In genomic region chr10:124079864-124080263, GRCh38 we compare ENCODE assay signal across 14 cellular contexts. TPM values are rescaled to one million over a fixed set of nuclear protein-coding genes. Genes with fewer than 3 reads are reported as not detected.
"Had no signal": no experiment of that assay in that cellular context is flagged by ENCODE, and none has a peak within 500 bp of the region (broad histone marks: within the 10 kb centered on the region; RNA-seq: fewer than 3 reads in every experiment).

No MANE protein-coding gene starts in this region.

- DNase-seq: activated CD4-positive, alpha-beta T cell treated with anti-CD3 and anti-CD28 coated beads, Interleukin-2, amount 10 ng/mL, durations not matched to agents 24 days and 14 days; activated naive CD4-positive, alpha-beta T cell treated with anti-CD3 and anti-CD28 coated beads, Interleukin-2, amount 10 ng/mL, durations not matched to agents 7 days and 5 days; activated T-cell treated with anti-CD3 and anti-CD28 coated beads for 4 hours; adrenal gland; effector CD4-positive, alpha-beta T cell; hippocampal formation; stimulated activated CD4-positive, alpha-beta T cell treated with anti-CD3 and anti-CD28 coated beads, Interleukin-12 subunit alpha, Interleukin-12 subunit beta, amount 100 ng/mL, for 4 hours had no signal

- H3K36me3 Mint-ChIP-seq: activated naive CD4-positive, alpha-beta T cell treated with anti-CD3 and anti-CD28 coated beads, Interleukin-2, amount 10 ng/mL, durations not matched to agents 7 days and 5 days had no signal

- H3K9me3 ChIP-seq: adrenal gland, prostate gland, vagina had no signal

- ATAC-seq: activated T-helper 17 cell treated with anti-CD3 and anti-CD28 coated beads, Interleukin-2, amount 50 U/mL, for 72 hours; sciatic nerve had no signal

- H3K4me1 Mint-ChIP-seq: activated CD4-positive, alpha-beta T cell treated with anti-CD3 and anti-CD28 coated beads, Interleukin-2, amount 10 ng/mL, durations not matched to agents 24 days and 14 days had no signal

- H3K27ac Mint-ChIP-seq: activated CD4-positive, alpha-beta T cell treated with anti-CD3 and anti-CD28 coated beads, Interleukin-2, amount 10 ng/mL, durations not matched to agents 24 days and 14 days; activated naive CD4-positive, alpha-beta T cell treated with anti-CD3 and anti-CD28 coated beads, Interleukin-2, amount 10 ng/mL, durations not matched to agents 7 days and 5 days; activated T-helper 17 cell treated with anti-CD3 and anti-CD28 coated beads, Interleukin-2, amount 50 U/mL, for 72 hours; stimulated activated naive CD8-positive, alpha-beta T cell treated with anti-CD3 and anti-CD28 coated beads, Interleukin-15, Interleukin-2, amounts not matched to agents 100 ng/mL and 50 ng/mL, for 24 hours; T-helper 1 cell treated with Interleukin-12 subunit alpha and Interleukin-12 subunit beta and Interleukin-4 antibody, amounts not matched to agents 30 μg/mL and 1 μg/mL, for 36 hours had no signal

- H3K27ac ChIP-seq: prostate gland, vagina had no signal

- H3K27me3 Mint-ChIP-seq: activated CD4-positive, alpha-beta T cell treated with anti-CD3 and anti-CD28 coated beads, Interleukin-2, amount 10 ng/mL, durations not matched to agents 24 days and 14 days; activated T-helper 17 cell treated with anti-CD3 and anti-CD28 coated beads, Interleukin-2, amount 50 U/mL, for 72 hours; stimulated activated naive CD8-positive, alpha-beta T cell treated with anti-CD3 and anti-CD28 coated beads, Interleukin-15, Interleukin-2, amounts not matched to agents 100 ng/mL and 50 ng/mL, for 24 hours had no signal

- H3K4me3 ChIP-seq: adrenal gland, prostate gland, vagina had no signal

- H3K4me3 Mint-ChIP-seq: activated CD4-positive, alpha-beta T cell treated with anti-CD3 and anti-CD28 coated beads, Interleukin-2, amount 10 ng/mL, durations not matched to agents 24 days and 14 days; activated naive CD4-positive, alpha-beta T cell treated with anti-CD3 and anti-CD28 coated beads, Interleukin-2, amount 10 ng/mL, durations not matched to agents 7 days and 5 days; activated T-helper 17 cell treated with anti-CD3 and anti-CD28 coated beads, Interleukin-2, amount 50 U/mL, for 72 hours; stimulated activated naive CD8-positive, alpha-beta T cell treated with anti-CD3 and anti-CD28 coated beads, Interleukin-15, Interleukin-2, amounts not matched to agents 100 ng/mL and 50 ng/mL, for 24 hours; T-helper 1 cell treated with Interleukin-12 subunit alpha and Interleukin-12 subunit beta and Interleukin-4 antibody, amounts not matched to agents 30 μg/mL and 1 μg/mL, for 36 hours had no signal

- H3K27me3 ChIP-seq: adrenal gland, vagina had no signal

- H3K9me3 Mint-ChIP-seq: activated CD4-positive, alpha-beta T cell treated with anti-CD3 and anti-CD28 coated beads, Interleukin-2, amount 10 ng/mL, durations not matched to agents 24 days and 14 days; activated naive CD4-positive, alpha-beta T cell treated with anti-CD3 and anti-CD28 coated beads, Interleukin-2, amount 10 ng/mL, durations not matched to agents 7 days and 5 days; activated T-helper 17 cell treated with anti-CD3 and anti-CD28 coated beads, Interleukin-2, amount 50 U/mL, for 72 hours; stimulated activated naive CD8-positive, alpha-beta T cell treated with anti-CD3 and anti-CD28 coated beads, Interleukin-15, Interleukin-2, amounts not matched to agents 100 ng/mL and 50 ng/mL, for 24 hours; T-helper 1 cell treated with Interleukin-12 subunit alpha and Interleukin-12 subunit beta and Interleukin-4 antibody, amounts not matched to agents 30 μg/mL and 1 μg/mL, for 36 hours had no signal

- H3K36me3 ChIP-seq: adrenal gland, prostate gland, vagina had no signal

RNA-seq across cellular contexts. Expression of gene CHST15, which starts 13.5 kb away (rescaled TPM):
- total RNA-seq: activated CD8-positive, alpha-beta memory T cell treated with anti-CD3 and anti-CD28 coated beads for 36 hours had no signal
